In genomic region chr14:55301722-55302121, GRCh38 we compare ENCODE assay signal across 2 cellular contexts.
A peak's percentile ranks its signal among the peaks of the same experiment; 100 is the strongest.
TF ChIP-seq lines count a peak whose summit lies in the region.

No MANE protein-coding gene starts in this region.

TF ChIP-seq in HCT116, 20 proteins besides CTCF, POLR2A, EP300 and RAD21 (continued from another document):
- no peak for TF ChIP-seq ZBTB33 (IDR thresholded peaks at IDR 0.05; ENCODE audit: extremely low read depth, insufficient replicate concordance, low read length)
- TF ChIP-seq SIN3A (IDR thresholded peaks at IDR 0.05; ENCODE audit: low read depth), result no peak
- TF ChIP-seq MAX (IDR thresholded peaks at IDR 0.05), result no peak
- TF ChIP-seq SP1 (IDR thresholded peaks at IDR 0.05; ENCODE audit: low read depth), result no peak
- TF ChIP-seq EGR1 (IDR thresholded peaks at IDR 0.05; ENCODE audit: low read depth), result no peak
- TF ChIP-seq ZNF274 (IDR thresholded peaks at IDR 0.05; ENCODE audit: low read depth, low read length), result no peak
- TF ChIP-seq CEBPB (IDR thresholded peaks at IDR 0.05; ENCODE audit: low read depth), result no peak
- no peak for TF ChIP-seq CBX3 (IDR thresholded peaks at IDR 0.05; ENCODE audit: low read depth)
- TF ChIP-seq EZH2 (IDR thresholded peaks at IDR 0.05), result no peak

TF ChIP-seq in SK-N-SH, 30 proteins besides CTCF, POLR2A, EP300 and RAD21 (continued from another document):
- TF ChIP-seq PBX3 (IDR thresholded peaks at IDR 0.05), result peak; percentile 3; the same call in 1 of the 2 replicates
- TF ChIP-seq REST (IDR thresholded peaks at IDR 0.05; ENCODE audit: low read depth, low read length), result no peak
- no peak for TF ChIP-seq FOXM1 (IDR thresholded peaks at IDR 0.05; ENCODE audit: low read depth)
- no peak for TF ChIP-seq SMC3 (IDR thresholded peaks at IDR 0.05; ENCODE audit: low read depth, low read length)
- TF ChIP-seq FOXJ3 (CRISPR knock-in tag; IDR thresholded peaks at IDR 0.05), result no peak
- no peak for TF ChIP-seq RXRA (IDR thresholded peaks at IDR 0.05; ENCODE audit: borderline replicate concordance, low read depth)
- TF ChIP-seq FOSL2 (IDR thresholded peaks at IDR 0.05; ENCODE audit: borderline replicate concordance, low read depth), result peak; percentile 49; the same call in 1 of the 2 replicates
- no peak for TF ChIP-seq MXI1 (IDR thresholded peaks at IDR 0.05; ENCODE audit: low read depth, low read length)
- TF ChIP-seq USF2 (IDR thresholded peaks at IDR 0.05; ENCODE audit: borderline replicate concordance, low read depth, low read length), result no peak
- TF ChIP-seq EZH2phosphoT487 (IDR thresholded peaks at IDR 0.05; ENCODE audit: borderline replicate concordance, low read depth), result no peak
- TF ChIP-seq NFIC (IDR thresholded peaks at IDR 0.05; ENCODE audit: borderline replicate concordance), result no peak
- TF ChIP-seq JUND (IDR thresholded peaks at IDR 0.05), result peak; percentile 29; the same call in 1 of the 2 replicates
- no peak for TF ChIP-seq SIN3A (IDR thresholded peaks at IDR 0.05; ENCODE audit: borderline replicate concordance, low read depth, low read length)
- TF ChIP-seq GATA2 (CRISPR knock-in tag; IDR thresholded peaks at IDR 0.05), result no peak
- no peak for TF ChIP-seq RCOR1 (IDR thresholded peaks at IDR 0.05; ENCODE audit: low read length)
- TF ChIP-seq USF1 (IDR thresholded peaks at IDR 0.05; ENCODE audit: borderline replicate concordance, low read depth), result no peak
- TF ChIP-seq ELF1 (IDR thresholded peaks at IDR 0.05), result no peak
- TF ChIP-seq TCF12 (IDR thresholded peaks at IDR 0.05), result peak; percentile 38
- no peak for TF ChIP-seq CHD2 (IDR thresholded peaks at IDR 0.05; ENCODE audit: low read length, partially characterized antibody)
